ENCODE assay signal across 1 cellular context in the genomic region with DNA sequence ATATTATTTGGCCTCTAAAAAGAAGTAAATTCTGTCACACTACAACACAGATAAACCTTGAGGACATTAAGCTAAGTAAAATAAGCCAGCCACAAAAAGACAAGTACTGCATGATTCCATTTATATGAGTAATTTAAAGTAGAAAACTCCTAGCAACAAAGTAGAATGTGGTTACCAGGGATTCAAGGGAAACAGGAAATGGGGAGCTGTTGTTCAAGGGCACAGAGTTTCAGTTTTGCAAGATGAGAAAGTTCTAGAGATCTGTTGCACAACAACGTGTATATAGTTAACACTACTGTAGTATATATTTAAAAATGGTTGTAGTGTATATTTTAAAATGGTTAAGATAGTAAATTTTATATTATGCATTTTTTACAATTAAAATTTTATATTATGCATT.
TF ChIP-seq lines count a peak whose summit lies in the region.

No MANE protein-coding gene starts in this region.

TF ChIP-seq in GM23338, 12 proteins besides CTCF, POLR2A, EP300 and RAD21 (continued from another document):
- TF ChIP-seq, protein P1, sequence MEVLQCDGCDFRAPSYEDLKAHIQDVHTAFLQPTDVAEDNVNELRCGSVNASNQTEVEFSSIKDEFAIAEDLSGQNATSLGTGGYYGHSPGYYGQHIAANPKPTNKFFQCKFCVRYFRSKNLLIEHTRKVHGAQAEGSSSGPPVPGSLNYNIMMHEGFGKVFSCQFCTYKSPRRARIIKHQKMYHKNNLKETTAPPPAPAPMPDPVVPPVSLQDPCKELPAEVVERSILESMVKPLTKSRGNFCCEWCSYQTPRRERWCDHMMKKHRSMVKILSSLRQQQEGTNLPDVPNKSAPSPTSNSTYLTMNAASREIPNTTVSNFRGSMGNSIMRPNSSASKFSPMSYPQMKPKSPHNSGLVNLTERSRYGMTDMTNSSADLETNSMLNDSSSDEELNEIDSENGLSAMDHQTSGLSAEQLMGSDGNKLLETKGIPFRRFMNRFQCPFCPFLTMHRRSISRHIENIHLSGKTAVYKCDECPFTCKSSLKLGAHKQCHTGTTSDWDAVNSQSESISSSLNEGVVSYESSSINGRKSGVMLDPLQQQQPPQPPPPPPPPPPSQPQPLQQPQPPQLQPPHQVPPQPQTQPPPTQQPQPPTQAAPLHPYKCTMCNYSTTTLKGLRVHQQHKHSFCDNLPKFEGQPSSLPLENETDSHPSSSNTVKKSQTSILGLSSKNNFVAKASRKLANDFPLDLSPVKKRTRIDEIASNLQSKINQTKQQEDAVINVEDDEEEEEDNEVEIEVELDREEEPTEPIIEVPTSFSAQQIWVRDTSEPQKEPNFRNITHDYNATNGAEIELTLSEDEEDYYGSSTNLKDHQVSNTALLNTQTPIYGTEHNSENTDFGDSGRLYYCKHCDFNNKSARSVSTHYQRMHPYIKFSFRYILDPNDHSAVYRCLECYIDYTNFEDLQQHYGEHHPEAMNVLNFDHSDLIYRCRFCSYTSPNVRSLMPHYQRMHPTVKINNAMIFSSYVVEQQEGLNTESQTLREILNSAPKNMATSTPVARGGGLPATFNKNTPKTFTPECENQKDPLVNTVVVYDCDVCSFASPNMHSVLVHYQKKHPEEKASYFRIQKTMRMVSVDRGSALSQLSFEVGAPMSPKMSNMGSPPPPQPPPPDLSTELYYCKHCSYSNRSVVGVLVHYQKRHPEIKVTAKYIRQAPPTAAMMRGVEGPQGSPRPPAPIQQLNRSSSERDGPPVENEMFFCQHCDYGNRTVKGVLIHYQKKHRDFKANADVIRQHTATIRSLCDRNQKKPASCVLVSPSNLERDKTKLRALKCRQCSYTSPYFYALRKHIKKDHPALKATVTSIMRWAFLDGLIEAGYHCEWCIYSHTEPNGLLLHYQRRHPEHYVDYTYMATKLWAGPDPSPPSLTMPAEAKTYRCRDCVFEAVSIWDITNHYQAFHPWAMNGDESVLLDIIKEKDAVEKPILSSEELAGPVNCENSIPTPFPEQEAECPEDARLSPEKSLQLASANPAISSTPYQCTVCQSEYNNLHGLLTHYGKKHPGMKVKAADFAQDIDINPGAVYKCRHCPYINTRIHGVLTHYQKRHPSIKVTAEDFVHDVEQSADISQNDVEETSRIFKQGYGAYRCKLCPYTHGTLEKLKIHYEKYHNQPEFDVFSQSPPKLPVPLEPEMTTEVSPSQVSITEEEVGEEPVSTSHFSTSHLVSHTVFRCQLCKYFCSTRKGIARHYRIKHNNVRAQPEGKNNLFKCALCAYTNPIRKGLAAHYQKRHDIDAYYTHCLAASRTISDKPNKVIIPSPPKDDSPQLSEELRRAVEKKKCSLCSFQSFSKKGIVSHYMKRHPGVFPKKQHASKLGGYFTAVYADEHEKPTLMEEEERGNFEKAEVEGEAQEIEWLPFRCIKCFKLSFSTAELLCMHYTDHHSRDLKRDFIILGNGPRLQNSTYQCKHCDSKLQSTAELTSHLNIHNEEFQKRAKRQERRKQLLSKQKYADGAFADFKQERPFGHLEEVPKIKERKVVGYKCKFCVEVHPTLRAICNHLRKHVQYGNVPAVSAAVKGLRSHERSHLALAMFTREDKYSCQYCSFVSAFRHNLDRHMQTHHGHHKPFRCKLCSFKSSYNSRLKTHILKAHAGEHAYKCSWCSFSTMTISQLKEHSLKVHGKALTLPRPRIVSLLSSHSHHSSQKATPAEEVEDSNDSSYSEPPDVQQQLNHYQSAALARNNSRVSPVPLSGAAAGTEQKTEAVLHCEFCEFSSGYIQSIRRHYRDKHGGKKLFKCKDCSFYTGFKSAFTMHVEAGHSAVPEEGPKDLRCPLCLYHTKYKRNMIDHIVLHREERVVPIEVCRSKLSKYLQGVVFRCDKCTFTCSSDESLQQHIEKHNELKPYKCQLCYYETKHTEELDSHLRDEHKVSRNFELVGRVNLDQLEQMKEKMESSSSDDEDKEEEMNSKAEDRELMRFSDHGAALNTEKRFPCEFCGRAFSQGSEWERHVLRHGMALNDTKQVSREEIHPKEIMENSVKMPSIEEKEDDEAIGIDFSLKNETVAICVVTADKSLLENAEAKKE (CRISPR knock-in tag; IDR thresholded peaks at IDR 0.05), result no peak
- TF ChIP-seq CREB1 (CRISPR knock-in tag; IDR thresholded peaks at IDR 0.05; ENCODE audit: low read depth) (no peak), POLR2AphosphoS5 (IDR thresholded peaks at IDR 0.05; ENCODE audit: low read depth) (no peak), ZNF331 (CRISPR knock-in tag; IDR thresholded peaks at IDR 0.05; ENCODE audit: low read depth) (no peak)
TF ChIP-seq in GM23338: peak in this region for 0.
